In the genomic region with DNA sequence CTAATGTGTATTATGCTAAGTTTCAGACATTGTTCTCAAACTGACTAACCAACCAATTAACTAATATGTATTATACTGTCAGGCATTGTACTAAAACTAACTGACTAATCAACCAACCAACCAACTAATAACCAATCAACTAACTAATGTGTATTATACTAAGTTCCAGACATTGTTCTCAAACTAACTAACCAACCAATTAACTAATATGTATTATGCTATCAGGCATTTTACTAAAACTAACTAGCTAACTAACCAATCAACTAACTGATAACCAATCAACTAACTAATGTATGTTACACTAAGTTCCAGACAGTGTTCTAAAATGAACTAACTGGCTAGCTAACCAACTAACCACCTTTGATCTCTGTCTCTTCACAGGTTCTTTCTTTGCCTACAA, we compare ENCODE assay signal across 9 cellular contexts.
"Had no signal": no experiment of that assay in that cellular context is flagged by ENCODE, and none has a peak within 500 bp of the region (broad histone marks: within the 10 kb centered on the region; RNA-seq: fewer than 3 reads in every experiment).

No MANE protein-coding gene starts in this region.

- H3K4me2 ChIP-seq: KMS-11 had no signal

- ATAC-seq: HepG2 had no signal

- H3K36me3 Mint-ChIP-seq: IgD-negative memory B cell had no signal

- FAIRE-seq: HepG2, HTR-8/SVneo had no signal

- H3K27ac ChIP-seq: HL-60, KMS-11 had no signal

- DNase-seq: IMR-90, Karpas-422, KBM-7, KG1 had no signal

- H3K4me3 Mint-ChIP-seq: IgD-negative memory B cell had no signal

- H3K9ac ChIP-seq: KMS-11 had no signal

- H3K27ac Mint-ChIP-seq: IgD-negative memory B cell had no signal

- H3K27me3 Mint-ChIP-seq: IgD-negative memory B cell had no signal
